ENCODE assay signal across 1 cellular context in the genomic region with DNA sequence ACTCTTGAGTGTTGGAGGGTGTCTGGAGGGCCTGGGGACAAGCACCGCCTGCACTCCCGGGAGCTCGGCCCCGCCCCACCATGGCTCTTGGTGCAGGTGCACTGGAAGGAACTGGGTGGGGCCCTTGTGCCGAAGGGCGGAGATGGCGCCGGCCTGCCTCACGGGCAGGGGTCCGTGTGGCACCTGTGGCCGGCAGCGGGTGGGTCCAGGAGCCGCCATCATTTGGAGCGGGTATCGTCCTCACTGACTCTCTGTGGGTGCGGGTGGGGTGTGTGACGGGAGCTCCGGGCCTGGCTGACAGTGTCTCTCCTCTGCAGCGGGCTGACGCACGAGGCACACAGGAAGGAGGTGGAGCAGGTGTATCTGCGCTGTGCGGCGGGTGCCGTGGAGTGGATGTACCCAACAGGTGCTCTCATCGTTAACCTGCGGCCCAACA.
TF ChIP-seq lines count a peak whose summit lies in the region.

No MANE protein-coding gene starts in this region.

TF ChIP-seq in HepG2, 621 proteins besides CTCF, POLR2A, EP300 and RAD21 (continued from another document):
- TF ChIP-seq, protein P1, sequence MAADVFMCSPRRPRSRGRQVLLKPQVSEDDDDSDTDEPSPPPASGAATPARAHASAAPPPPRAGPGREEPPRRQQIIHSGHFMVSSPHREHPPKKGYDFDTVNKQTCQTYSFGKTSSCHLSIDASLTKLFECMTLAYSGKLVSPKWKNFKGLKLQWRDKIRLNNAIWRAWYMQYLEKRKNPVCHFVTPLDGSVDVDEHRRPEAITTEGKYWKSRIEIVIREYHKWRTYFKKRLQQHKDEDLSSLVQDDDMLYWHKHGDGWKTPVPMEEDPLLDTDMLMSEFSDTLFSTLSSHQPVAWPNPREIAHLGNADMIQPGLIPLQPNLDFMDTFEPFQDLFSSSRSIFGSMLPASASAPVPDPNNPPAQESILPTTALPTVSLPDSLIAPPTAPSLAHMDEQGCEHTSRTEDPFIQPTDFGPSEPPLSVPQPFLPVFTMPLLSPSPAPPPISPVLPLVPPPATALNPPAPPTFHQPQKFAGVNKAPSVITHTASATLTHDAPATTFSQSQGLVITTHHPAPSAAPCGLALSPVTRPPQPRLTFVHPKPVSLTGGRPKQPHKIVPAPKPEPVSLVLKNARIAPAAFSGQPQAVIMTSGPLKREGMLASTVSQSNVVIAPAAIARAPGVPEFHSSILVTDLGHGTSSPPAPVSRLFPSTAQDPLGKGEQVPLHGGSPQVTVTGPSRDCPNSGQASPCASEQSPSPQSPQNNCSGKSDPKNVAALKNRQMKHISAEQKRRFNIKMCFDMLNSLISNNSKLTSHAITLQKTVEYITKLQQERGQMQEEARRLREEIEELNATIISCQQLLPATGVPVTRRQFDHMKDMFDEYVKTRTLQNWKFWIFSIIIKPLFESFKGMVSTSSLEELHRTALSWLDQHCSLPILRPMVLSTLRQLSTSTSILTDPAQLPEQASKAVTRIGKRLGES (CRISPR knock-in tag; IDR thresholded peaks at IDR 0.05; ENCODE audit: borderline replicate concordance) = no peak
- TF ChIP-seq, protein P2, sequence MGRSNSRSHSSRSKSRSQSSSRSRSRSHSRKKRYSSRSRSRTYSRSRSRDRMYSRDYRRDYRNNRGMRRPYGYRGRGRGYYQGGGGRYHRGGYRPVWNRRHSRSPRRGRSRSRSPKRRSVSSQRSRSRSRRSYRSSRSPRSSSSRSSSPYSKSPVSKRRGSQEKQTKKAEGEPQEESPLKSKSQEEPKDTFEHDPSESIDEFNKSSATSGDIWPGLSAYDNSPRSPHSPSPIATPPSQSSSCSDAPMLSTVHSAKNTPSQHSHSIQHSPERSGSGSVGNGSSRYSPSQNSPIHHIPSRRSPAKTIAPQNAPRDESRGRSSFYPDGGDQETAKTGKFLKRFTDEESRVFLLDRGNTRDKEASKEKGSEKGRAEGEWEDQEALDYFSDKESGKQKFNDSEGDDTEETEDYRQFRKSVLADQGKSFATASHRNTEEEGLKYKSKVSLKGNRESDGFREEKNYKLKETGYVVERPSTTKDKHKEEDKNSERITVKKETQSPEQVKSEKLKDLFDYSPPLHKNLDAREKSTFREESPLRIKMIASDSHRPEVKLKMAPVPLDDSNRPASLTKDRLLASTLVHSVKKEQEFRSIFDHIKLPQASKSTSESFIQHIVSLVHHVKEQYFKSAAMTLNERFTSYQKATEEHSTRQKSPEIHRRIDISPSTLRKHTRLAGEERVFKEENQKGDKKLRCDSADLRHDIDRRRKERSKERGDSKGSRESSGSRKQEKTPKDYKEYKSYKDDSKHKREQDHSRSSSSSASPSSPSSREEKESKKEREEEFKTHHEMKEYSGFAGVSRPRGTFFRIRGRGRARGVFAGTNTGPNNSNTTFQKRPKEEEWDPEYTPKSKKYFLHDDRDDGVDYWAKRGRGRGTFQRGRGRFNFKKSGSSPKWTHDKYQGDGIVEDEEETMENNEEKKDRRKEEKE (IDR thresholded peaks at IDR 0.05) = no peak
- TF ChIP-seq TCF7 (IDR thresholded peaks at IDR 0.05; ENCODE audit: low read depth) (no peak), THAP11 (CRISPR knock-in tag; IDR thresholded peaks at IDR 0.05) (no peak), ZNF510 (CRISPR knock-in tag; IDR thresholded peaks at IDR 0.05; ENCODE audit: low read depth) (no peak), ZMYM4 (CRISPR knock-in tag; IDR thresholded peaks at IDR 0.05) (no peak), TSC22D2 (CRISPR knock-in tag; IDR thresholded peaks at IDR 0.05; ENCODE audit: borderline replicate concordance) (no peak), ZNF776 (CRISPR knock-in tag; IDR thresholded peaks at IDR 0.05) (no peak), YEATS4 (CRISPR knock-in tag; IDR thresholded peaks at IDR 0.05; ENCODE audit: borderline replicate concordance) (no peak), ZNF207 (IDR thresholded peaks at IDR 0.05; ENCODE audit: borderline replicate concordance) (no peak), ZNF567 (CRISPR knock-in tag; IDR thresholded peaks at IDR 0.05; ENCODE audit: borderline replicate concordance) (no peak)
- TF ChIP-seq, protein P3, sequence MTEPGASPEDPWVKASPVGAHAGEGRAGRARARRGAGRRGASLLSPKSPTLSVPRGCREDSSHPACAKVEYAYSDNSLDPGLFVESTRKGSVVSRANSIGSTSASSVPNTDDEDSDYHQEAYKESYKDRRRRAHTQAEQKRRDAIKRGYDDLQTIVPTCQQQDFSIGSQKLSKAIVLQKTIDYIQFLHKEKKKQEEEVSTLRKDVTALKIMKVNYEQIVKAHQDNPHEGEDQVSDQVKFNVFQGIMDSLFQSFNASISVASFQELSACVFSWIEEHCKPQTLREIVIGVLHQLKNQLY (CRISPR knock-in tag; IDR thresholded peaks at IDR 0.05) = no peak
- TF ChIP-seq, protein P4, sequence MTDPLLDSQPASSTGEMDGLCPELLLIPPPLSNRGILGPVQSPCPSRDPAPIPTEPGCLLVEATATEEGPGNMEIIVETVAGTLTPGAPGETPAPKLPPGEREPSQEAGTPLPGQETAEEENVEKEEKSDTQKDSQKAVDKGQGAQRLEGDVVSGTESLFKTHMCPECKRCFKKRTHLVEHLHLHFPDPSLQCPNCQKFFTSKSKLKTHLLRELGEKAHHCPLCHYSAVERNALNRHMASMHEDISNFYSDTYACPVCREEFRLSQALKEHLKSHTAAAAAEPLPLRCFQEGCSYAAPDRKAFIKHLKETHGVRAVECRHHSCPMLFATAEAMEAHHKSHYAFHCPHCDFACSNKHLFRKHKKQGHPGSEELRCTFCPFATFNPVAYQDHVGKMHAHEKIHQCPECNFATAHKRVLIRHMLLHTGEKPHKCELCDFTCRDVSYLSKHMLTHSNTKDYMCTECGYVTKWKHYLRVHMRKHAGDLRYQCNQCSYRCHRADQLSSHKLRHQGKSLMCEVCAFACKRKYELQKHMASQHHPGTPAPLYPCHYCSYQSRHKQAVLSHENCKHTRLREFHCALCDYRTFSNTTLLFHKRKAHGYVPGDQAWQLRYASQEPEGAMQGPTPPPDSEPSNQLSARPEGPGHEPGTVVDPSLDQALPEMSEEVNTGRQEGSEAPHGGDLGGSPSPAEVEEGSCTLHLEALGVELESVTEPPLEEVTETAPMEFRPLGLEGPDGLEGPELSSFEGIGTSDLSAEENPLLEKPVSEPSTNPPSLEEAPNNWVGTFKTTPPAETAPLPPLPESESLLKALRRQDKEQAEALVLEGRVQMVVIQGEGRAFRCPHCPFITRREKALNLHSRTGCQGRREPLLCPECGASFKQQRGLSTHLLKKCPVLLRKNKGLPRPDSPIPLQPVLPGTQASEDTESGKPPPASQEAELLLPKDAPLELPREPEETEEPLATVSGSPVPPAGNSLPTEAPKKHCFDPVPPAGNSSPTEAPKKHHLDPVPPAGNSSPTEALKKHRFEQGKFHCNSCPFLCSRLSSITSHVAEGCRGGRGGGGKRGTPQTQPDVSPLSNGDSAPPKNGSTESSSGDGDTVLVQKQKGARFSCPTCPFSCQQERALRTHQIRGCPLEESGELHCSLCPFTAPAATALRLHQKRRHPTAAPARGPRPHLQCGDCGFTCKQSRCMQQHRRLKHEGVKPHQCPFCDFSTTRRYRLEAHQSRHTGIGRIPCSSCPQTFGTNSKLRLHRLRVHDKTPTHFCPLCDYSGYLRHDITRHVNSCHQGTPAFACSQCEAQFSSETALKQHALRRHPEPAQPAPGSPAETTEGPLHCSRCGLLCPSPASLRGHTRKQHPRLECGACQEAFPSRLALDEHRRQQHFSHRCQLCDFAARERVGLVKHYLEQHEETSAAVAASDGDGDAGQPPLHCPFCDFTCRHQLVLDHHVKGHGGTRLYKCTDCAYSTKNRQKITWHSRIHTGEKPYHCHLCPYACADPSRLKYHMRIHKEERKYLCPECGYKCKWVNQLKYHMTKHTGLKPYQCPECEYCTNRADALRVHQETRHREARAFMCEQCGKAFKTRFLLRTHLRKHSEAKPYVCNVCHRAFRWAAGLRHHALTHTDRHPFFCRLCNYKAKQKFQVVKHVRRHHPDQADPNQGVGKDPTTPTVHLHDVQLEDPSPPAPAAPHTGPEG (CRISPR knock-in tag; IDR thresholded peaks at IDR 0.05) = no peak
- TF ChIP-seq, protein P5, sequence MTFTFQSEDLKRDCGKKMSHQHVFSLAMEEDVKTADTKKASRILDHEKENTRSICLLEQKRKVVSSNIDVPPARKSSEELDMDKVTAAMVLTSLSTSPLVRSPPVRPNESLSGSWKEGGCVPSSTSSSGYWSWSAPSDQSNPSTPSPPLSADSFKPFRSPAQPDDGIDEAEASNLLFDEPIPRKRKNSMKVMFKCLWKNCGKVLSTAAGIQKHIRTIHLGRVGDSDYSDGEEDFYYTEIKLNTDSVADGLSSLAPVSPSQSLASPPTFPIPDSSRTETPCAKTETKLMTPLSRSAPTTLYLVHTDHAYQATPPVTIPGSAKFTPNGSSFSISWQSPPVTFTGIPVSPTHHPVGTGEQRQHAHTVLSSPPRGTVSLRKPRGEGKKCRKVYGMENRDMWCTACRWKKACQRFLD (CRISPR knock-in tag; IDR thresholded peaks at IDR 0.05; ENCODE audit: borderline replicate concordance) = no peak
